ENCODE assay signal across 17 cellular contexts in the genomic region with DNA sequence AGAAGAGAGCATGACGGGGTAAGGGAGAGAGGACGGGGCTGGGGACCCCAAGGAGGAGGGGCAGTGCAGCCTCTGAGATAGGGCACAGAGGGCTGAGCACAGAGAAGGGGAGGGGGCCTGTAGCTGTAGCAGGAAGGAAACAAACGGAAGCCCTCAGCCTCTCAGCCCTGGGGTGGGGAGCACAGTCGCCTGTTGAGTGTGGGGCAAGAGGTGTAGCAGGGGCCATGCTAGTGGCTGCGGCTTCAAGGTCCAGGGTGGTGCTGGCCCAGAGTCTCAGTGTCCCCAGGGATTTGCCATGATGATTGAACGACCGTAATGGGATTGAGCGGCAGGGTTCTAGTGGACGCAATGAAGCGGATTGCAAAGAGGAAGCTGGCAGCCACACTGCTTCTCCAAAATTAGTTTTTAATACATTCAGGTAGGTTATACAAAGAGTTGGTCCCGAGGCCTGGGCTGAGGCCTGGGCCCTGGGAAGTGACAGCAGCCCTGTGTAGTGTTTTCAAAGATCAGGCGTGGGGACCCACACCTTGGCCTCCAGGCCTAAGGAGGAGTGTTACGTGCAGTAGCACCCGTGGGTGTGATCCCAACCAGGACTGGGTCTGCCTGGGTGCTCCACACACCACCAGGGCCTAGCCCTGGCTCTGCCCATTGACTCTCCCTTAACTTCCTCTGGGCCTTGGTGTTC. TPM values are rescaled to one million over a fixed set of nuclear protein-coding genes. Genes with fewer than 3 reads are reported as not detected.
DNase-seq lines count a peak whose midpoint lies in the region; ATAC-seq and TF ChIP-seq lines count a peak whose summit lies in the region.
"Had no signal": no experiment of that assay in that cellular context is flagged by ENCODE, and none has a peak within 500 bp of the region (broad histone marks: within the 10 kb centered on the region; RNA-seq: fewer than 3 reads in every experiment).

No MANE protein-coding gene starts in this region.

- no peaks in the 10 kb centered on the region for H3K79me2 ChIP-seq in osteoblast (ENCODE audit: insufficient read depth, low read length)

- peaks cover 19% of the 10 kb centered on the region for H3K4me1 ChIP-seq in cardiac muscle cell (ENCODE audit: low read depth)
- peaks cover 12% of the 10 kb centered on the region for H3K4me1 ChIP-seq in osteoblast (ENCODE audit: insufficient read depth, low read length)
- H3K4me1 ChIP-seq in uterus: peaks cover 9 to 27% of the 10 kb centered on the region in 2 donors
- no peaks in the 10 kb centered on the region for H3K4me1 ChIP-seq in CD8-positive, alpha-beta T cell (ENCODE audit: insufficient read depth, low read length)

- H3K4me3 ChIP-seq in cardiac muscle cell: no peak overlapping the region
- no peak overlapping the region for H3K4me3 ChIP-seq in osteoblast (ENCODE audit: insufficient read depth, low read length)
- H3K4me3 ChIP-seq in uterus: no peak overlapping the region
- H3K4me3 ChIP-seq in CD8-positive, alpha-beta T cell (ENCODE audit: low read depth, low read length): no peak overlapping the region

- H4K20me1 ChIP-seq in osteoblast (ENCODE audit: insufficient read depth, low read length): peaks cover 9% of the 10 kb centered on the region

- TF ChIP-seq CTCF in cardiac muscle cell (IDR thresholded peaks at IDR 0.05; ENCODE audit: low read depth, low read length) (no peak), osteoblast (IDR thresholded peaks at IDR 0.05; ENCODE audit: extremely low read depth, low read depth, low read length) (no peak), uterus (IDR thresholded peaks at IDR 0.05) (no peak)
- no peak for TF ChIP-seq CTCF in CD8-positive, alpha-beta T cell (IDR thresholded peaks at IDR 0.05)

- H2AFZ ChIP-seq in osteoblast (ENCODE audit: low read length): no peak overlapping the region

- H3K27ac Mint-ChIP-seq in activated T-cell treated with anti-CD3 and anti-CD28 coated beads, Interleukin-2, amount 50 U/mL, for 24 hours: no peak overlapping the region
- H3K27ac Mint-ChIP-seq in CD8-positive, alpha-beta T cell: no peak overlapping the region
- H3K27ac Mint-ChIP-seq: T-helper 2 cell treated with Interferon-gamma antibody and Interleukin-4, amounts not matched to agents 5 μg/mL and 100 μg/mL, for 36 hours had no signal

- H3K9me3 Mint-ChIP-seq in activated T-cell treated with anti-CD3 and anti-CD28 coated beads, Interleukin-2, amount 50 U/mL, for 24 hours: no peaks in the 10 kb centered on the region
- H3K9me3 Mint-ChIP-seq in CD8-positive, alpha-beta T cell: no peaks in the 10 kb centered on the region
- H3K9me3 Mint-ChIP-seq: activated T-helper 2 cell treated with anti-CD3 and anti-CD28 coated beads, Interferon-gamma antibody, Interleukin-2, Interleukin-4, amounts not matched to agents 10 μg/mL and 5 μg/mL and 100 μg/mL, durations not matched to agents 14 hours and 24 hours and 36 hours; T-helper 2 cell treated with Interferon-gamma antibody and Interleukin-4, amounts not matched to agents 5 μg/mL and 100 μg/mL, for 36 hours had no signal

- H3K9me3 ChIP-seq in cardiac muscle cell (ENCODE audit: low read depth): no peaks in the 10 kb centered on the region
- H3K9me3 ChIP-seq in osteoblast (ENCODE audit: low read depth, low read length): no peaks in the 10 kb centered on the region
- H3K9me3 ChIP-seq in uterus: no peaks in the 10 kb centered on the region
- H3K9me3 ChIP-seq in CD8-positive, alpha-beta T cell (ENCODE audit: low read length): no peaks in the 10 kb centered on the region

- ATAC-seq in CD8-positive, alpha-beta T cell: no peak

- no peaks in the 10 kb centered on the region for H3K36me3 ChIP-seq in cardiac muscle cell
- peaks cover 35% of the 10 kb centered on the region for H3K36me3 ChIP-seq in osteoblast (ENCODE audit: insufficient read depth, low read length)
- H3K36me3 ChIP-seq in uterus: no peaks in the 10 kb centered on the region
- no peaks in the 10 kb centered on the region for H3K36me3 ChIP-seq in CD8-positive, alpha-beta T cell (ENCODE audit: insufficient read depth, low read length)

- H3K27ac ChIP-seq in cardiac muscle cell (peak overlapping the region; percentile 30), osteoblast (ENCODE audit: low read depth, low read length) (no peak overlapping the region), uterus (peak overlapping the region; percentile 61 to 88)
- H3K27ac ChIP-seq in CD8-positive, alpha-beta T cell (ENCODE audit: low read depth, low read length): no peak overlapping the region

- no peaks in the 10 kb centered on the region for H3K27me3 ChIP-seq in cardiac muscle cell
- H3K27me3 ChIP-seq in osteoblast (ENCODE audit: insufficient read depth, low read length): no peaks in the 10 kb centered on the region
- no peaks in the 10 kb centered on the region for H3K27me3 ChIP-seq in uterus
- H3K27me3 ChIP-seq in CD8-positive, alpha-beta T cell (ENCODE audit: insufficient read depth, low read length): no peaks in the 10 kb centered on the region

- DNase-seq in activated T-cell treated with anti-CD3 and anti-CD28 coated beads, Interleukin-2, amount 50 U/mL, for 24 hours: peak; percentile 13
- DNase-seq in activated T-cell treated with anti-CD3 and anti-CD28 coated beads, Interleukin-2, amount 50 U/mL, for 1 hour: no peak
- DNase-seq in cardiac muscle cell (ENCODE audit: low read depth in 1 of 2, low spot score in 1 of 2) (no peak), osteoblast (ENCODE audit: insufficient read length, low spot score, missing footprints) (peak; percentile 76), uterus (peak in 1 of 2 donors; percentile 13), HK-2 (ENCODE audit: unreplicated experiment) (no peak), COLO829 (ENCODE audit: low spot score) (no peak)
- DNase-seq in CD8-positive, alpha-beta T cell: no peak
- DNase-seq: activated CD4-positive, alpha-beta T cell treated with anti-CD3 and anti-CD28 coated beads for 48 hours; COR-L47; effector memory CD4-positive, alpha-beta T cell; foreskin fibroblast; NCI-H1930; stimulated activated CD4-positive, alpha-beta T cell treated with anti-CD3 and anti-CD28 coated beads, Interleukin-2, amount 100 ng/mL, for 24 hours had no signal

- no peak overlapping the region for H3K4me3 Mint-ChIP-seq in activated T-cell treated with anti-CD3 and anti-CD28 coated beads, Interleukin-2, amount 50 U/mL, for 24 hours
- H3K4me3 Mint-ChIP-seq in CD8-positive, alpha-beta T cell: no peak overlapping the region
- H3K4me3 Mint-ChIP-seq: T-helper 2 cell treated with Interferon-gamma antibody and Interleukin-4, amounts not matched to agents 5 μg/mL and 100 μg/mL, for 36 hours had no signal

- no peaks in the 10 kb centered on the region for H3K4me1 Mint-ChIP-seq in activated T-cell treated with anti-CD3 and anti-CD28 coated beads, Interleukin-2, amount 50 U/mL, for 24 hours (ENCODE audit: low read depth)
- H3K4me1 Mint-ChIP-seq in CD8-positive, alpha-beta T cell (ENCODE audit: low read depth): no peaks in the 10 kb centered on the region

- intact Hi-C loops in uterus (cut with DNase I; ENCODE audit: low total_unique reads): no loop called here
- intact Hi-C loops in CD8-positive, alpha-beta T cell (cut with DNase I, micrococcal nuclease): no loop called here

- peaks cover 4% of the 10 kb centered on the region for H3K27me3 Mint-ChIP-seq in activated T-cell treated with anti-CD3 and anti-CD28 coated beads, Interleukin-2, amount 50 U/mL, for 24 hours
- peaks cover 4% of the 10 kb centered on the region for H3K27me3 Mint-ChIP-seq in CD8-positive, alpha-beta T cell (ENCODE audit: low read depth)

- POLR2A ChIA-PET in CD8-positive, alpha-beta T cell (lab: Charles Lee): no interaction called here

- no peak for TF ChIP-seq POLR2A in uterus (IDR thresholded peaks at IDR 0.05)

- CTCF ChIA-PET in CD8-positive, alpha-beta T cell (lab: Charles Lee): no interaction called here

- H3K36me3 Mint-ChIP-seq in activated T-cell treated with anti-CD3 and anti-CD28 coated beads, Interleukin-2, amount 50 U/mL, for 24 hours (ENCODE audit: low read depth): no peaks in the 10 kb centered on the region
- no peaks in the 10 kb centered on the region for H3K36me3 Mint-ChIP-seq in CD8-positive, alpha-beta T cell

- H3K4me2 ChIP-seq in osteoblast (ENCODE audit: insufficient read depth, low read length): no peak overlapping the region

RNA-seq across cellular contexts. Expression of gene LRRC32, which starts 13.3 kb away (rescaled TPM):
- total RNA-seq in cardiac muscle cell (15.9 and 21.8 TPM in 2 replicates), osteoblast (37.6 and 41.3 TPM in 2 replicates), uterus (100 to 1,000 TPM in 1 of 4 donors, 10 to 100 TPM in 2, 1 to 10 TPM in 1; 10.0 to 121 (median 17.5) TPM)
- 6.3 and 18.8 TPM in 2 replicates for polyA plus RNA-seq in cardiac muscle cell
- total RNA-seq in CD8-positive, alpha-beta T cell: under 1 TPM; 0.31 to 0.68 TPM
- total RNA-seq: A673 had no signal

Comparison
In these comparisons a context has a peak if more than half of its experiments do, and no peak if none do; other contexts are left out.
1. DNase-seq: peak in activated T-cell treated with anti-CD3 and anti-CD28 coated beads, Interleukin-2, amount 50 U/mL, for 24 hours (single experiment) and osteoblast (single experiment); none in activated T-cell treated with anti-CD3 and anti-CD28 coated beads, Interleukin-2, amount 50 U/mL, for 1 hour (single experiment), cardiac muscle cell (0 of 2), HK-2 (single experiment), COLO829 (single experiment) and CD8-positive, alpha-beta T cell (0 of 7).
2. H3K27ac ChIP-seq: peak in cardiac muscle cell (single experiment) and uterus (2 of 2); none in osteoblast (single experiment) and CD8-positive, alpha-beta T cell (single experiment).
3. RNA of gene LRRC32, which starts 13.3 kb away (total RNA-seq): 37.6 to 41.3 TPM in osteoblast, 15.9 to 21.8 TPM in cardiac muscle cell and 10.0 to 121 TPM in uterus; 0.31 to 0.68 TPM in CD8-positive, alpha-beta T cell; every median in the first group is over 4 times any median in the second.